ENCODE assay signal across 15 cellular contexts in genomic region chr2:168624028-168624427, GRCh38.
"Had no signal": no experiment of that assay in that cellular context is flagged by ENCODE, and none has a peak within 500 bp of the region (broad histone marks: within the 10 kb centered on the region; RNA-seq: fewer than 3 reads in every experiment).

No MANE protein-coding gene starts in this region.

- H3K27me3 ChIP-seq: brain microvascular endothelial cell, esophagus squamous epithelium, neutrophil had no signal

- H3K4me3 ChIP-seq: coronary artery, esophagus squamous epithelium had no signal

- H3K79me2 ChIP-seq: parathyroid adenoma had no signal

- H3K9me3 ChIP-seq: esophagus squamous epithelium, neutrophil had no signal

- DNase-seq: activated CD4-positive, alpha-beta T cell treated with anti-CD3 and anti-CD28 coated beads, Interleukin-2, amount 50 U/mL, for 1 hour; activated CD8-positive, alpha-beta memory T cell treated with anti-CD3 and anti-CD28 coated beads for 24 hours; activated naive CD4-positive, alpha-beta T cell; anterior cingulate cortex; brain microvascular endothelial cell; effector CD4-positive, alpha-beta T cell; esophagus squamous epithelium; mesendoderm; natural killer cell had no signal

- H2AFZ ChIP-seq: parathyroid adenoma had no signal

- H3K36me3 ChIP-seq: brain microvascular endothelial cell, esophagus squamous epithelium, neutrophil had no signal

- ATAC-seq: activated CD4-positive, CD25-positive, alpha-beta regulatory T cell treated with anti-CD3 and anti-CD28 coated beads, Interleukin-2, amount 50 U/mL, for 24 hours; natural killer cell; stimulated activated effector memory CD8-positive, alpha-beta T cell treated with anti-CD3 and anti-CD28 coated beads, Interleukin-12 subunit alpha, Interleukin-12 subunit beta, amount 100 ng/mL, for 72 hours had no signal

- H3K9ac ChIP-seq: parathyroid adenoma had no signal

- H3K27ac ChIP-seq: brain microvascular endothelial cell, coronary artery, esophagus squamous epithelium, neutrophil, parathyroid adenoma had no signal

- FAIRE-seq: endothelial cell of umbilical vein had no signal
